20 cellular contexts compared by ENCODE assay signal in the genomic region with DNA sequence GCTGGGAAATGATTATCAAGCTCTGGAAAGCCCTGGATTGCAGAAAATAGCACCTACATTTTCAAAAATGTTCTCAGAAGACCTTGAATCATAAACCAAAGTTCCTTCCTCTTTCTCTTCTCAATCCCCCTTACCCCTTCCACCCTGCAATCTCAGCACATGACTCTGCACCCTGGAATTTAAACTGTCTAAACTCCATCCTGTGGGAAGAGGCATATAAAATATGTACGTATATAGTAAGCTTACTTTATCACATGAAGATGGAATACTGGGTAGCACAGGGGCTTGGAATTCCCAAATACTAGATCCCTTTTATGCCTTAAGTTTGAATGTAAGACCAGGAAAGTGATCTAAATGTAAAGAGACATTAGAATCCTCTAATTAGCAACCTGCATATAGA. TPM values are rescaled to one million over a fixed set of nuclear protein-coding genes. Genes with fewer than 3 reads are reported as not detected.
DNase-seq lines count a peak whose midpoint lies in the region; ATAC-seq, FAIRE-seq and TF ChIP-seq lines count a peak whose summit lies in the region.
"Had no signal": no experiment of that assay in that cellular context is flagged by ENCODE, and none has a peak within 500 bp of the region (broad histone marks: within the 10 kb centered on the region; RNA-seq: fewer than 3 reads in every experiment).

No MANE protein-coding gene starts in this region.

- H3K27me3 Mint-ChIP-seq in HFFc6 (ENCODE audit: insufficient read depth) (no peaks in the 10 kb centered on the region), nephron progenitor cell (ENCODE audit: low read depth, poor library complexity) (no peaks in the 10 kb centered on the region)
- H3K27me3 Mint-ChIP-seq: activated naive CD8-positive, alpha-beta T cell treated with anti-CD3 and anti-CD28 coated beads, Interleukin-2, amount 50 U/mL, for 24 hours; activated T-helper 17 cell treated with anti-CD3 and anti-CD28 coated beads, Interleukin-2, amount 50 U/mL, for 72 hours; stimulated activated naive B cell treated with anti-CD40 and anti-IgM and Interleukin-4, amounts not matched to agents 10 μg/mL and 1 μg/mL and 100 μg/mL, for 72 hours had no signal

- H3K9me3 Mint-ChIP-seq in HFFc6 (no peaks in the 10 kb centered on the region), nephron progenitor cell (peaks cover 4% of the 10 kb centered on the region)
- H3K9me3 Mint-ChIP-seq: activated naive CD8-positive, alpha-beta T cell treated with anti-CD3 and anti-CD28 coated beads, Interleukin-2, amount 50 U/mL, for 24 hours; activated T-helper 17 cell treated with anti-CD3 and anti-CD28 coated beads, Interleukin-2, amount 50 U/mL, for 72 hours; stimulated activated naive B cell treated with anti-CD40 and anti-IgM and Interleukin-4, amounts not matched to agents 10 μg/mL and 1 μg/mL and 100 μg/mL, for 72 hours had no signal

- H3K36me3 ChIP-seq in small intestine (ENCODE audit: control insufficient read depth in 2 of 2, insufficient read depth in 2 of 2, low read length in 2 of 2): no peaks in the 10 kb centered on the region
- H3K36me3 ChIP-seq: BLaER1 treated with 17β-estradiol and CSF1 and Interleukin-3, amounts not matched to agents 10 nM and 100 nM; gastrocnemius medialis; prostate gland; SJCRH30; tibial artery had no signal

- no peak overlapping the region for H3K27ac ChIP-seq in small intestine (ENCODE audit: low read depth in 1 of 2, low read length in 1 of 2)
- H3K27ac ChIP-seq: BLaER1 treated with 17β-estradiol and CSF1 and Interleukin-3, amounts not matched to agents 10 nM and 100 nM; gastrocnemius medialis; prostate gland; SJCRH30; tibial artery had no signal

- no peak for TF ChIP-seq CTCF in HFFc6 (IDR thresholded peaks at IDR 0.05)
- TF ChIP-seq CTCF in nephron progenitor cell (IDR thresholded peaks at IDR 0.05): no peak

- DNase-seq in HFFc6 (peak; percentile 17), amniotic epithelial cell (ENCODE audit: low read depth) (peak; percentile 43), glomerular visceral epithelial cell (ENCODE audit: extremely low spot score) (peak; percentile 57), small intestine (peak; percentile 24), nephron progenitor cell (no peak), HTR-8/SVneo (ENCODE audit: insufficient read length, low spot score) (no peak)
- DNase-seq: activated naive CD8-positive, alpha-beta T cell treated with anti-CD3 and anti-CD28 coated beads, Interleukin-2, amount 50 U/mL, for 24 hours; DMS 273 treated with DMSO at 0.1 percent for 48 hours; endodermal cell; gastrocnemius medialis; NCI-H1436 treated with DMSO at 0.1 percent for 48 hours; SJCRH30; stimulated activated naive B cell treated with anti-CD40 and anti-IgM and Interleukin-4, amounts not matched to agents 10 μg/mL and 1 μg/mL and 100 μg/mL, for 72 hours; tibial artery had no signal

- FAIRE-seq in small intestine (lab: Jason Lieb, UNC) (no peak), HTR-8/SVneo (lab: Jason Lieb, UNC) (no peak)

- 9 to 64% (median 38%) methylated on average over 1 of the region's 1 CpG for WGBS in small intestine, 3 donors

- H3K4me1 ChIP-seq in small intestine (ENCODE audit: control insufficient read depth in 2 of 2, insufficient read depth in 1 of 2, low read depth in 1 of 2, low read length in 1 of 2): no peaks in the 10 kb centered on the region
- H3K4me1 ChIP-seq: prostate gland, SJCRH30 had no signal

- peak overlapping the region; percentile 85 for H3K27ac Mint-ChIP-seq in HFFc6
- H3K27ac Mint-ChIP-seq in nephron progenitor cell: no peak overlapping the region
- H3K27ac Mint-ChIP-seq: activated naive CD8-positive, alpha-beta T cell treated with anti-CD3 and anti-CD28 coated beads, Interleukin-2, amount 50 U/mL, for 24 hours; activated T-helper 17 cell treated with anti-CD3 and anti-CD28 coated beads, Interleukin-2, amount 50 U/mL, for 72 hours; endodermal cell; stimulated activated naive B cell treated with anti-CD40 and anti-IgM and Interleukin-4, amounts not matched to agents 10 μg/mL and 1 μg/mL and 100 μg/mL, for 72 hours; T-helper 2 cell treated with Interferon-gamma antibody and Interleukin-4, amounts not matched to agents 5 μg/mL and 100 μg/mL, for 36 hours had no signal

- H3K4me1 Mint-ChIP-seq in HFFc6 (ENCODE audit: low read depth) (peaks cover 48% of the 10 kb centered on the region), nephron progenitor cell (peaks cover 19% of the 10 kb centered on the region)
- H3K4me1 Mint-ChIP-seq: activated naive CD8-positive, alpha-beta T cell treated with anti-CD3 and anti-CD28 coated beads, Interleukin-2, amount 50 U/mL, for 24 hours; activated T-helper 17 cell treated with anti-CD3 and anti-CD28 coated beads, Interleukin-2, amount 50 U/mL, for 72 hours; endodermal cell; stimulated activated naive B cell treated with anti-CD40 and anti-IgM and Interleukin-4, amounts not matched to agents 10 μg/mL and 1 μg/mL and 100 μg/mL, for 72 hours had no signal

- H3K27me3 ChIP-seq in small intestine (ENCODE audit: control insufficient read depth in 2 of 2, insufficient read depth in 2 of 2, low read length in 2 of 2): no peaks in the 10 kb centered on the region
- H3K27me3 ChIP-seq: BLaER1 treated with 17β-estradiol and CSF1 and Interleukin-3, amounts not matched to agents 10 nM and 100 nM; gastrocnemius medialis; SJCRH30; tibial artery had no signal

- no peak overlapping the region for H3K4me3 ChIP-seq in small intestine (ENCODE audit: low read depth in 1 of 2, low read length in 2 of 2)
- H3K4me3 ChIP-seq: BLaER1 treated with 17β-estradiol and CSF1 and Interleukin-3, amounts not matched to agents 10 nM and 100 nM; gastrocnemius medialis; prostate gland; SJCRH30; tibial artery had no signal

- peak overlapping the region; percentile 60 for H3K4me3 Mint-ChIP-seq in HFFc6
- no peak overlapping the region for H3K4me3 Mint-ChIP-seq in nephron progenitor cell
- H3K4me3 Mint-ChIP-seq: activated naive CD8-positive, alpha-beta T cell treated with anti-CD3 and anti-CD28 coated beads, Interleukin-2, amount 50 U/mL, for 24 hours; activated T-helper 17 cell treated with anti-CD3 and anti-CD28 coated beads, Interleukin-2, amount 50 U/mL, for 72 hours; endodermal cell; stimulated activated naive B cell treated with anti-CD40 and anti-IgM and Interleukin-4, amounts not matched to agents 10 μg/mL and 1 μg/mL and 100 μg/mL, for 72 hours; T-helper 2 cell treated with Interferon-gamma antibody and Interleukin-4, amounts not matched to agents 5 μg/mL and 100 μg/mL, for 36 hours had no signal

- ATAC-seq in HG03520 (IDR thresholded peaks at IDR 0.05; ENCODE audit: unreplicated experiment): no peak
- ATAC-seq: activated naive CD8-positive, alpha-beta T cell treated with anti-CD3 and anti-CD28 coated beads, Interleukin-2, amount 50 U/mL, for 24 hours; activated T-helper 17 cell treated with anti-CD3 and anti-CD28 coated beads, Interleukin-2, amount 50 U/mL, for 72 hours; gastrocnemius medialis; stimulated activated naive B cell treated with anti-CD40 and anti-IgM and Interleukin-4, amounts not matched to agents 10 μg/mL and 1 μg/mL and 100 μg/mL, for 72 hours had no signal

- no peaks in the 10 kb centered on the region for H3K9me3 ChIP-seq in small intestine (ENCODE audit: control insufficient read depth, low read depth)
- H3K9me3 ChIP-seq: BLaER1 treated with 17β-estradiol and CSF1 and Interleukin-3, amounts not matched to agents 10 nM and 100 nM; gastrocnemius medialis; prostate gland; SJCRH30; tibial artery had no signal

- H3K36me3 Mint-ChIP-seq in HFFc6 (ENCODE audit: low read depth) (no peaks in the 10 kb centered on the region), nephron progenitor cell (ENCODE audit: low read depth) (no peaks in the 10 kb centered on the region)
- H3K36me3 Mint-ChIP-seq: stimulated activated naive B cell treated with anti-CD40 and anti-IgM and Interleukin-4, amounts not matched to agents 10 μg/mL and 1 μg/mL and 100 μg/mL, for 72 hours had no signal

RNA-seq across cellular contexts. Expression of gene AGMO, which starts 7.7 kb away (rescaled TPM):
- under 1 TPM in 2 of 6 experiments, not detected in 4; 0.07 to 0.09 TPM for total RNA-seq in HFFc6 (2021; fragmentation: NEBNext Ultra II Directional; extraction: Animal tissue kit (Norgen Biotek cat#: 25700))
- polyA plus RNA-seq in small intestine: 10 to 100 TPM in 2 of 3 donors, 1 to 10 TPM in 1; 2.6 to 23.0 (median 17.3) TPM
- total RNA-seq: activated T-helper 17 cell treated with anti-CD3 and anti-CD28 coated beads, Interleukin-2, amount 50 U/mL, for 72 hours; myocyte had no signal

Comparison
In these comparisons a context has a peak if more than half of its experiments do, and no peak if none do; other contexts are left out.
1. DNase-seq: peak in HFFc6 (single experiment), amniotic epithelial cell (single experiment), glomerular visceral epithelial cell (single experiment) and small intestine (single experiment); none in nephron progenitor cell (single experiment) and HTR-8/SVneo (single experiment).